ENCODE assay signal across 8 cellular contexts in genomic region chr4:168480991-168481588, GRCh38. TPM values are rescaled to one million over a fixed set of nuclear protein-coding genes. Genes with fewer than 3 reads are reported as not detected.
DNase-seq lines count a peak whose midpoint lies in the region; ATAC-seq and TF ChIP-seq lines count a peak whose summit lies in the region.

No MANE protein-coding gene starts in this region.

- intact Hi-C loops in Right ventricle myocardium inferior (cut with DNase I), result loop anchor here (1.0 to 10.0 kb wide), 4 partner anchors 16 to 296 kb away; partner anchors contain the start of genes DDX60 and PALLD
- intact Hi-C loops in cardiac septum (cut with DNase I), result loop anchor here (5.0 to 10.0 kb wide), 3 partner anchors 69 to 296 kb away; partner anchors contain the start of gene DDX60

- H3K9me3 ChIP-seq in NT2/D1 (ENCODE audit: insufficient read depth, low read length), result no peaks in the 10 kb centered on the region

- no peaks in the 10 kb centered on the region for H3K27me3 Mint-ChIP-seq in activated T-helper 17 cell treated with anti-CD3 and anti-CD28 coated beads, Interleukin-2, amount 50 U/mL, for 72 hours

- TF ChIP-seq CTCF in omental fat pad (IDR thresholded peaks at IDR 0.05), result no peak

- peaks cover 6% of the 10 kb centered on the region for H3K36me3 Mint-ChIP-seq in activated T-helper 17 cell treated with anti-CD3 and anti-CD28 coated beads, Interleukin-2, amount 50 U/mL, for 72 hours (ENCODE audit: low read depth)

- no peak overlapping the region for H3K9ac ChIP-seq in NT2/D1 (ENCODE audit: insufficient read length, low read depth)

- H3K4me1 ChIP-seq in NT2/D1 (ENCODE audit: insufficient read depth, insufficient read length), result no peaks in the 10 kb centered on the region

- H3K4me1 Mint-ChIP-seq in activated T-helper 17 cell treated with anti-CD3 and anti-CD28 coated beads, Interleukin-2, amount 50 U/mL, for 72 hours, result peaks cover 42% of the 10 kb centered on the region

- H3K27ac Mint-ChIP-seq in activated T-helper 17 cell treated with anti-CD3 and anti-CD28 coated beads, Interleukin-2, amount 50 U/mL, for 72 hours, result peak overlapping the region; percentile 87

- peak; percentile 65 for ATAC-seq in Right ventricle myocardium inferior
- ATAC-seq in HG03066 (IDR thresholded peaks at IDR 0.05; ENCODE audit: low read depth, unreplicated experiment), result peak; percentile 35
- peak; percentile 66 for ATAC-seq in activated T-helper 17 cell treated with anti-CD3 and anti-CD28 coated beads, Interleukin-2, amount 50 U/mL, for 72 hours (replicated peaks)
- ATAC-seq in omental fat pad (ENCODE audit: low FRiP score), result peak; percentile 75

- no peak for DNase-seq in Right ventricle myocardium inferior (ENCODE audit: missing footprints)
- DNase-seq in cardiac septum (ENCODE audit: low spot score), result no peak
- no peak for DNase-seq in NT2/D1 (ENCODE audit: low read depth, low spot score)
- DNase-seq in fibroblast of peridontal ligament (ENCODE audit: extremely low read depth), result peak; percentile 84
- no peak for DNase-seq in omental fat pad (ENCODE audit: low spot score)
- no peak for DNase-seq in iPS-NIHi11 (ENCODE audit: low spot score)

- H3K4me3 Mint-ChIP-seq in activated T-helper 17 cell treated with anti-CD3 and anti-CD28 coated beads, Interleukin-2, amount 50 U/mL, for 72 hours, result peak overlapping the region; percentile 85

- H3K9me3 Mint-ChIP-seq in activated T-helper 17 cell treated with anti-CD3 and anti-CD28 coated beads, Interleukin-2, amount 50 U/mL, for 72 hours, result no peaks in the 10 kb centered on the region

- no peaks in the 10 kb centered on the region for H3K36me3 ChIP-seq in NT2/D1 (ENCODE audit: insufficient read depth, insufficient read length, low read length)

- peaks cover 33% of the 10 kb centered on the region for H3K27me3 ChIP-seq in NT2/D1 (ENCODE audit: insufficient read depth, insufficient read length)

- H3K4me3 ChIP-seq in NT2/D1 (ENCODE audit: insufficient read length, low read depth), result peak overlapping the region; percentile 60

RNA-seq across cellular contexts. Expression of gene DDX60L, which starts 0.8 kb away (rescaled TPM):
- total RNA-seq in Right ventricle myocardium inferior (8.6 TPM), cardiac septum (9.9 TPM), omental fat pad (10 to 100 TPM in 3 of 4 donors, 1 to 10 TPM in 1; 9.3 to 62.4 (median 32.2) TPM)
- 1 to 10 TPM; 4.4 to 8.2 TPM for total RNA-seq in activated T-helper 17 cell treated with anti-CD3 and anti-CD28 coated beads, Interleukin-2, amount 50 U/mL, for 72 hours

RNA-seq across cellular contexts. Expression of gene PALLD, which starts 15.8 kb away (rescaled TPM):
- total RNA-seq in Right ventricle myocardium inferior, result 977 TPM
- total RNA-seq in cardiac septum, result 705 TPM
- total RNA-seq in activated T-helper 17 cell treated with anti-CD3 and anti-CD28 coated beads, Interleukin-2, amount 50 U/mL, for 72 hours, result 10 to 100 TPM; 11.3 to 49.1 TPM
- total RNA-seq in omental fat pad, result 100 to 1,000 TPM in 1 of 4 donors, 10 to 100 TPM in 3; 58.5 to 164 (median 84.2) TPM
